35 cellular contexts compared by ENCODE assay signal in the genomic region with DNA sequence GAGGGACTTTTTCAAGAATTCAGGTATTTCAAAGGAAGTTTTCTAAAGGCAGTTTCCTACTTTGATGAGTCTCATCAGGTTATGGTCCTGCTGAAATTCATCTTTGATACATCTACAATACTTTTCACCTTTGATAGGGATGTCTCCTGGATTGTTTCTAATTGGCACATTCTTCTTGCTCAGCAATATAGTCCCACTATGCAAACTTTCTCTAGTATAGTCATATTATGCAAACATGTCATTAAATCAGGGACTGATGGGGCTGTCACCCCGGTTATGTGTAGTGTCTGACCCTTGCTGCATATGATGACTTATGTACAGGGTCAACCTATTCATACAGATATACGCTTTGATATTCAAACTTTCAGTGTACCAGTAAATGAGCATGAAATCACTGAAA. TPM values are rescaled to one million over a fixed set of nuclear protein-coding genes. Genes with fewer than 3 reads are reported as not detected.
"Had no signal": no experiment of that assay in that cellular context is flagged by ENCODE, and none has a peak within 500 bp of the region (broad histone marks: within the 10 kb centered on the region; RNA-seq: fewer than 3 reads in every experiment).

No MANE protein-coding gene starts in this region.

- H3K4me1 Mint-ChIP-seq: activated CD4-positive, alpha-beta memory T cell treated with anti-CD3 and anti-CD28 coated beads, Interleukin-2, amount 10 ng/mL, durations not matched to agents 7 days and 5 days; activated CD8-positive, alpha-beta memory T cell treated with anti-CD3 and anti-CD28 coated beads, Interleukin-2, amount 10 ng/mL, durations not matched to agents 7 days and 5 days; activated naive CD4-positive, alpha-beta T cell treated with anti-CD3 and anti-CD28 coated beads, Interleukin-2, amount 10 ng/mL, durations not matched to agents 7 days and 5 days; brain had no signal

- H3K9me3 ChIP-seq: SJSA1, SK-N-SH had no signal

- H3K4me3 ChIP-seq: K562, SJSA1 had no signal

- H3K36me3 ChIP-seq: SJSA1 had no signal

- H3K27me3 Mint-ChIP-seq: activated naive CD4-positive, alpha-beta T cell treated with anti-CD3 and anti-CD28 coated beads, Interleukin-2, amount 10 ng/mL, durations not matched to agents 7 days and 5 days; brain had no signal

- H3K9me3 Mint-ChIP-seq: activated CD4-positive, alpha-beta memory T cell treated with anti-CD3 and anti-CD28 coated beads, Interleukin-2, amount 10 ng/mL, durations not matched to agents 7 days and 5 days; activated naive CD4-positive, alpha-beta T cell treated with anti-CD3 and anti-CD28 coated beads, Interleukin-2, amount 10 ng/mL, durations not matched to agents 7 days and 5 days; activated naive CD8-positive, alpha-beta T cell treated with anti-CD3 and anti-CD28 coated beads, Interleukin-2, amount 50 U/mL, for 24 hours had no signal

- DNase-seq: activated CD4-positive, alpha-beta memory T cell treated with anti-CD3 and anti-CD28 coated beads, Interleukin-2, amount 10 ng/mL, durations not matched to agents 7 days and 5 days; activated CD4-positive, alpha-beta T cell treated with anti-CD3 and anti-CD28 coated beads for 1 hour; activated CD4-positive, alpha-beta T cell treated with anti-CD3 and anti-CD28 coated beads for 48 hours; activated CD4-positive, CD25-positive, alpha-beta regulatory T cell; activated CD8-positive, alpha-beta memory T cell treated with anti-CD3 and anti-CD28 coated beads for 24 hours; activated CD8-positive, alpha-beta memory T cell treated with anti-CD3 and anti-CD28 coated beads, Interleukin-2, amount 10 ng/mL, durations not matched to agents 7 days and 5 days; activated CD8-positive, alpha-beta memory T cell treated with anti-CD3 and anti-CD28 coated beads, Interleukin-2, amount 50 U/mL, for 48 hours; activated effector memory CD4-positive, alpha-beta T cell treated with Interleukin-2 at 50 U/mL for 16 hours; activated naive CD4-positive, alpha-beta T cell treated with anti-CD3 and anti-CD28 coated beads, Interleukin-2, amount 10 ng/mL, durations not matched to agents 7 days and 5 days; activated naive CD8-positive, alpha-beta T cell treated with anti-CD3 and anti-CD28 coated beads, Interleukin-2, amount 50 U/mL, for 24 hours; activated T-cell treated with anti-CD3 and anti-CD28 coated beads, Interleukin-2, amount 50 U/mL, for 48 hours; anterior cingulate cortex; caudate nucleus; NCI-H1105 treated with DMSO at 0.1 percent for 48 hours; NCI-H1436; NCI-H1694; NCI-H2029; NCI-H345; NCI-H524 treated with DMSO at 0.1 percent for 48 hours; NK-92 treated with Interleukin-12 subunit alpha and Interleukin-12 subunit beta, amount 100 ng/mL, for 24 hours; SHP77 treated with DMSO at 0.1 percent for 48 hours; SK-N-SH; T-helper 1 cell; T-helper 2 cell; T-helper 9 cell had no signal

- H3K4me1 ChIP-seq: SJSA1 had no signal

- H3K4me2 ChIP-seq: SK-N-SH had no signal

- ATAC-seq: activated CD8-positive, alpha-beta memory T cell treated with anti-CD3 and anti-CD28 coated beads, Interleukin-2, amount 10 ng/mL, durations not matched to agents 7 days and 5 days; activated naive CD8-positive, alpha-beta T cell treated with anti-CD3 and anti-CD28 coated beads, Interleukin-2, amount 50 U/mL, for 24 hours; K562; Panc1 had no signal

- H3K27ac Mint-ChIP-seq: activated CD4-positive, alpha-beta memory T cell treated with anti-CD3 and anti-CD28 coated beads, Interleukin-2, amount 10 ng/mL, durations not matched to agents 7 days and 5 days; activated CD8-positive, alpha-beta memory T cell treated with anti-CD3 and anti-CD28 coated beads, Interleukin-2, amount 10 ng/mL, durations not matched to agents 7 days and 5 days; activated naive CD4-positive, alpha-beta T cell treated with anti-CD3 and anti-CD28 coated beads, Interleukin-2, amount 10 ng/mL, durations not matched to agents 7 days and 5 days; activated naive CD8-positive, alpha-beta T cell; brain had no signal

- H3K4me3 Mint-ChIP-seq: activated CD4-positive, alpha-beta memory T cell treated with anti-CD3 and anti-CD28 coated beads, Interleukin-2, amount 10 ng/mL, durations not matched to agents 7 days and 5 days; activated CD8-positive, alpha-beta memory T cell treated with anti-CD3 and anti-CD28 coated beads, Interleukin-2, amount 10 ng/mL, durations not matched to agents 7 days and 5 days; activated naive CD4-positive, alpha-beta T cell treated with anti-CD3 and anti-CD28 coated beads, Interleukin-2, amount 10 ng/mL, durations not matched to agents 7 days and 5 days; activated naive CD8-positive, alpha-beta T cell; activated naive CD8-positive, alpha-beta T cell treated with anti-CD3 and anti-CD28 coated beads, Interleukin-2, amount 50 U/mL, for 24 hours; brain had no signal

- H3K9me2 ChIP-seq: SK-N-SH had no signal

- H3K9ac ChIP-seq: SK-N-SH had no signal

- H3K27ac ChIP-seq: SJSA1, VCaP had no signal

RNA-seq across cellular contexts. Expression of a gene that starts 0.4 kb away (rescaled TPM):
- total RNA-seq: activated CD4-positive, alpha-beta memory T cell treated with anti-CD3 and anti-CD28 coated beads, Interleukin-2, amount 10 ng/mL, durations not matched to agents 7 days and 5 days; activated CD8-positive, alpha-beta memory T cell treated with anti-CD3 and anti-CD28 coated beads, Interleukin-2, amount 10 ng/mL, durations not matched to agents 7 days and 5 days; bronchial epithelial cell; K562; MCF 10A; NCI-H460; SJSA1 had no signal
- polyA plus RNA-seq: K562, SK-N-SH had no signal

RNA-seq across cellular contexts. Expression of a gene that starts 21.3 kb away (rescaled TPM):
- total RNA-seq: activated CD4-positive, alpha-beta memory T cell treated with anti-CD3 and anti-CD28 coated beads, Interleukin-2, amount 10 ng/mL, durations not matched to agents 7 days and 5 days; activated CD8-positive, alpha-beta memory T cell treated with anti-CD3 and anti-CD28 coated beads, Interleukin-2, amount 10 ng/mL, durations not matched to agents 7 days and 5 days; bronchial epithelial cell; K562; MCF 10A; NCI-H460; SJSA1 had no signal
- polyA plus RNA-seq: K562, SK-N-SH had no signal

RNA-seq across cellular contexts. Expression of a gene that starts 43.4 kb away (rescaled TPM):
- total RNA-seq: activated CD4-positive, alpha-beta memory T cell treated with anti-CD3 and anti-CD28 coated beads, Interleukin-2, amount 10 ng/mL, durations not matched to agents 7 days and 5 days; activated CD8-positive, alpha-beta memory T cell treated with anti-CD3 and anti-CD28 coated beads, Interleukin-2, amount 10 ng/mL, durations not matched to agents 7 days and 5 days; bronchial epithelial cell; cerebellum; K562; MCF 10A; NCI-H460; SJSA1 had no signal
- polyA plus RNA-seq: K562, SK-N-SH had no signal
